13 cellular contexts compared by ENCODE assay signal in the genomic region with DNA sequence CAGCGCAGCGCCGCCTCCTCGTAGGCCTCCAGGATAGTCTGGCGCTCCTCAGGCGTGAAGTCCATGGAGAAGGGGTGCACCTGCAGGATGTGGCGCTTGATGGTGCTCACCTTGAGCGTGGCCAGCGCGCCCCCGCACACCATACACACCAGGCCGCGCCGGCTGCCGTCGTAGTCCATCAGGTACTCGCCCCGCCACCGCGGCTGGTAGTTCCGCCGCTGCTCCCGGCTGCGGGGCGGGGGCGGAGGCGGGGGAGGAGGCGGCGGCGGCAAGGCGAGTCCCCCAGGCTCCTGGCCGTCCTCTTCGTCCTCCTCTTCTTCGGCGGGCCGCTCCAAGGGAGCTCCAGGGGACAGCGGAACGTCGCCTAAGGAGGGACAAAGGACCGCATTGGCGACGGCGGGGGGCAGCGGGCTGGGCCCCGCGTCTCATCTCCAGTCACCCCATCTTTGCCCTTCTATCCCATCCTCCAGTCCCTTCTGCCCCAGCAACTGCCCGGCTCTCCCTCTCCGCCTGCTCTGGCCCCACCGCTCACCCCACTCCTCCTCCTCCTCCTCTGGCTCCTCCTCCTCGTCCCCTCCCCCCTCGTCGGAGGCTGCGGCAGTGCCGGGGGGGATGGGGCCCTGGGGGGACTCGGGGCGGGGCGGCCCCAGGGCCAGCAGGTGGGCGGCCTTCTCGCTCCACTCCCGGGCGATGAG. TPM values are rescaled to one million over a fixed set of nuclear protein-coding genes. Genes with fewer than 3 reads are reported as not detected.
DNase-seq lines count a peak whose midpoint lies in the region; ATAC-seq and TF ChIP-seq lines count a peak whose summit lies in the region.
"Had no signal": no experiment of that assay in that cellular context is flagged by ENCODE, and none has a peak within 500 bp of the region (broad histone marks: within the 10 kb centered on the region; RNA-seq: fewer than 3 reads in every experiment).

No MANE protein-coding gene starts in this region.

- no peak overlapping the region for H2BK5ac ChIP-seq in IMR-90 (ENCODE audit: low read depth, low read length, poor library complexity, severe bottlenecking)

- H2AK5ac ChIP-seq in IMR-90 (ENCODE audit: low read depth, low read length): no peak overlapping the region

- no peak overlapping the region for H2BK20ac ChIP-seq in IMR-90 (ENCODE audit: low read depth, low read length)

- H2BK15ac ChIP-seq in IMR-90 (ENCODE audit: low read depth, low read length): no peak overlapping the region

- H3K36me3 ChIP-seq in IMR-90 (ENCODE audit: control insufficient read depth, insufficient read depth, low read length) (peaks cover 36% of the 10 kb centered on the region), esophagus (ENCODE audit: control insufficient read depth in 2 of 2, insufficient read depth in 2 of 2, low read length in 1 of 2) (peaks cover 0 to 3% of the 10 kb centered on the region in 2 donors), right lobe of liver (peaks cover 0 to 5% (median 0%) of the 10 kb centered on the region in 4 donors), stomach (peaks cover 0 to 16% (median 9%) of the 10 kb centered on the region in 4 donors)

- H4K5ac ChIP-seq in IMR-90 (ENCODE audit: low read depth, low read length): no peak overlapping the region

- in situ Hi-C loops in IMR-90 (cut with MboI; ENCODE audit: low sequenced_read_pairs): loop anchor here (10.0 kb wide), 1 partner anchor 181 kb away; no protein-coding TSS in a partner anchor

- H3K27me3 ChIP-seq in IMR-90 (ENCODE audit: control insufficient read depth, insufficient read depth, low read length) (no peaks in the 10 kb centered on the region), esophagus (ENCODE audit: control insufficient read depth in 1 of 2, insufficient read depth in 2 of 2, low read length in 2 of 2) (no peaks in the 10 kb centered on the region), right lobe of liver (no peaks in the 10 kb centered on the region), stomach (peaks cover 0 to under 1% (median 0%) of the 10 kb centered on the region in 3 donors), foreskin keratinocyte (no peaks in the 10 kb centered on the region)

- H3K9ac ChIP-seq in IMR-90 (ENCODE audit: low read depth, low read length): no peak overlapping the region

- H4K8ac ChIP-seq in IMR-90 (ENCODE audit: low read depth in 2 of 2, low read length in 2 of 2): no peak overlapping the region

- H3K27ac ChIP-seq in IMR-90 (ENCODE audit: insufficient read depth, low read length): no peak overlapping the region
- H3K27ac ChIP-seq in esophagus (ENCODE audit: low read depth in 2 of 2, low read length in 1 of 2): peak overlapping the region; percentile 29 to 50
- H3K27ac ChIP-seq in right lobe of liver: peak overlapping the region; percentile 60 to 88 (median 81)
- peak overlapping the region in 4 of 5 donors; percentile 59 to 86 (median 68) for H3K27ac ChIP-seq in stomach
- H3K27ac ChIP-seq in foreskin keratinocyte: no peak overlapping the region
- H3K27ac ChIP-seq: HL-60 had no signal

- no peak overlapping the region for H4K91ac ChIP-seq in IMR-90 (ENCODE audit: insufficient read depth, low read depth, low read length)

- TF ChIP-seq RAD21 in IMR-90 (IDR thresholded peaks at IDR 0.05; ENCODE audit: low read length): no peak

- no peak for DNase-seq in IMR-90
- peak; percentile 69 to 87 (median 78) for DNase-seq in right lobe of liver
- no peak for DNase-seq in stomach
- DNase-seq in NCI-H774 (lab: John Stamatoyannopoulos, UW): no peak
- DNase-seq in foreskin keratinocyte: no peak
- no peak for DNase-seq in DMS79 treated with DMSO at 0.1 percent for 48 hours (lab: John Stamatoyannopoulos, UW)
- no peak for DNase-seq in effector CD4-positive, alpha-beta T cell
- DNase-seq: activated CD4-positive, alpha-beta T cell treated with anti-CD3 and anti-CD28 coated beads for 4 hours; activated naive CD8-positive, alpha-beta T cell treated with anti-CD3 and anti-CD28 coated beads for 36 hours; DMS 273 treated with DMSO at 0.1 percent for 48 hours; SHP77 had no signal

- no peak for TF ChIP-seq CTCF in IMR-90 (conservative IDR thresholded peaks at IDR 0.05; ENCODE audit: low read depth, low read length)
- no peak for TF ChIP-seq CTCF in right lobe of liver (IDR thresholded peaks at IDR 0.05)
- TF ChIP-seq CTCF in stomach (IDR thresholded peaks at IDR 0.05): no peak
- no peak for TF ChIP-seq CTCF in foreskin keratinocyte (conservative IDR thresholded peaks at IDR 0.05)

- no TSS peak for BruUV-seq in IMR-90 (replicated peaks; lab: Mats Ljungman, UMichigan)

- no peak overlapping the region for H3K23ac ChIP-seq in IMR-90 (ENCODE audit: low read depth, low read length)

- CTCF ChIA-PET in IMR-90 (lab: Yijun Ruan, JAX): no interaction called here

- no peak overlapping the region for H3K14ac ChIP-seq in IMR-90 (replicated peaks; ENCODE audit: low read depth, low read length)

- no peaks in the 10 kb centered on the region for H3K9me1 ChIP-seq in IMR-90 (ENCODE audit: insufficient read depth, low read length)

- 59% methylated on average over 31 of the region's 61 CpGs; no CpG with 5 or more reads in 1 of the 2 experiments for WGBS in IMR-90 (ENCODE audit: extremely low coverage in 2 of 2, insufficient read length in 1 of 2), 2 experiments
- WGBS in esophagus, 2 donors: 63 to 68% methylated on average over 46 to 61 of the region's 61 CpGs
- WGBS in right lobe of liver (ENCODE audit: insufficient coverage, low coverage, low lambda C conversion rate, missing lambda C conversion rate): 47% methylated on average over 6 of the region's 61 CpGs
- 48 to 72% (median 56%) methylated on average over 38 to 61 of the region's 61 CpGs for WGBS in stomach, 5 donors

- dilution Hi-C loops in IMR-90 (cut with HindIII; ENCODE audit: low sequenced_read_pairs, unreplicated experiment): no loop called here

- intact Hi-C loops in IMR-90 (cut with micrococcal nuclease) (no loop called here), right lobe of liver (cut with DNase I) (loop anchor here in 1 of 2 donors (10.0 kb wide), 1 partner anchor 181 kb away; no protein-coding TSS in a partner anchor), stomach (cut with DNase I; ENCODE audit: low total_unique reads) (no loop called here)

- H3K4me3 ChIP-seq in IMR-90 (ENCODE audit: insufficient read depth, low read depth, low read length) (no peak overlapping the region), esophagus (ENCODE audit: low read depth in 1 of 2, low read length in 2 of 2) (peak overlapping the region; percentile 32 to 39), right lobe of liver (peak overlapping the region; percentile 56 to 76 (median 67)), stomach (peak overlapping the region; percentile 50 to 60 (median 56))

- POLR2A ChIA-PET in IMR-90 (lab: Charles Lee; ENCODE audit: unreplicated experiment): no interaction called here

- peaks cover 16 to 54% of the 10 kb centered on the region in 2 experiments for H3K79me1 ChIP-seq in IMR-90 (ENCODE audit: low read depth in 1 of 2, low read length in 2 of 2)

- H2AK9ac ChIP-seq in IMR-90 (replicated peaks; ENCODE audit: low read depth, low read length, poor library complexity): peak overlapping the region; percentile 45

- peaks cover 33% of the 10 kb centered on the region for H4K20me1 ChIP-seq in IMR-90 (ENCODE audit: insufficient read depth, low read length)

- H3K4ac ChIP-seq in IMR-90 (ENCODE audit: low read depth, low read length): no peak overlapping the region

- TF ChIP-seq POLR2A in IMR-90 (IDR thresholded peaks at IDR 0.05; ENCODE audit: low read depth, low read length): no peak
- TF ChIP-seq POLR2A in right lobe of liver (IDR thresholded peaks at IDR 0.05): peak; percentile 61
- no peak for TF ChIP-seq POLR2A in stomach (IDR thresholded peaks at IDR 0.05)

- no peaks in the 10 kb centered on the region for H3K9me3 ChIP-seq in IMR-90 (ENCODE audit: control insufficient read depth, insufficient read depth, low read length)
- H3K9me3 ChIP-seq in esophagus (ENCODE audit: control insufficient read depth in 2 of 2, insufficient read depth in 1 of 2, low read depth in 1 of 2, low read length in 1 of 2): no peaks in the 10 kb centered on the region
- H3K9me3 ChIP-seq in right lobe of liver: no peaks in the 10 kb centered on the region
- no peaks in the 10 kb centered on the region for H3K9me3 ChIP-seq in stomach

- H3K4me1 ChIP-seq in IMR-90 (ENCODE audit: control insufficient read depth, insufficient read depth, low read length) (peaks cover 9% of the 10 kb centered on the region; the same call in 1 of the 2 replicates), esophagus (ENCODE audit: control insufficient read depth in 2 of 2, insufficient read depth in 2 of 2, low read length in 1 of 2) (peaks cover 4 to 5% of the 10 kb centered on the region in 2 donors), right lobe of liver (peaks cover 0 to 31% (median 9%) of the 10 kb centered on the region in 4 donors), stomach (peaks cover 44 to 67% (median 61%) of the 10 kb centered on the region in 4 donors), foreskin keratinocyte (no peaks in the 10 kb centered on the region)

- no peak overlapping the region for H3K18ac ChIP-seq in IMR-90 (ENCODE audit: low read depth, low read length)

- peak overlapping the region; percentile 2 for H2AFZ ChIP-seq in IMR-90 (replicated peaks; ENCODE audit: low read length, poor library complexity)

- ATAC-seq in IMR-90 (ENCODE audit: low read depth) (no peak), right lobe of liver (peak; percentile 27 to 57 (median 52)), foreskin keratinocyte (no peak)

- H3K56ac ChIP-seq in IMR-90 (ENCODE audit: extremely low read depth, insufficient read depth, low read length): no peak overlapping the region

- no peak overlapping the region for H2BK120ac ChIP-seq in IMR-90 (ENCODE audit: low read depth, low read length)

- no peak for TF ChIP-seq EP300 in stomach (IDR thresholded peaks at IDR 0.05)

- H3K4me2 ChIP-seq in IMR-90 (ENCODE audit: low read depth, low read length): no peak overlapping the region

RNA-seq across cellular contexts. Expression of gene ZFTA, which starts 4.9 kb away (rescaled TPM):
- total RNA-seq in IMR-90 (2012; rRNA removed): 5.4 and 7.2 TPM in 2 replicates
- polyA plus RNA-seq in IMR-90 (2012; rRNA removed): 8.1 and 8.8 TPM in 2 replicates
- polyA plus RNA-seq in IMR-90 (2012; cell fraction: cytosol; rRNA removed): 8.8 and 10.1 TPM in 2 replicates
- polyA plus RNA-seq in IMR-90 (2012; cell fraction: nucleus; rRNA removed; ENCODE audit: low replicate concordance): 17.0 and 22.1 TPM in 2 replicates
- polyA plus RNA-seq in esophagus: 1 to 10 TPM; 2.6 to 3.3 TPM
- 10 to 100 TPM in 1 of 6 experiments, 1 to 10 TPM in 5; 4.8 to 10.7 (median 6.6) TPM for total RNA-seq in right lobe of liver
- total RNA-seq in stomach: 10 to 100 TPM in 2 of 5 donors, 1 to 10 TPM in 3; 1.8 to 16.8 (median 8.8) TPM
- 1 to 10 TPM; 4.4 to 6.9 (median 4.8) TPM for polyA plus RNA-seq in stomach
- 5.4 and 5.6 TPM in 2 replicates for total RNA-seq in foreskin keratinocyte
- polyA plus RNA-seq in foreskin keratinocyte: 2.4 and 2.5 TPM in 2 replicates

RNA-seq across cellular contexts. Expression of gene SPINDOC, which starts 49.6 kb away (rescaled TPM):
- 10.0 and 11.9 TPM in 2 replicates for total RNA-seq in IMR-90 (2012; rRNA removed)
- polyA plus RNA-seq in IMR-90 (2012; rRNA removed): 29.9 and 39.0 TPM in 2 replicates
- 34.0 and 34.1 TPM in 2 replicates for polyA plus RNA-seq in IMR-90 (2012; cell fraction: cytosol; rRNA removed)
- 23.5 and 34.0 TPM in 2 replicates for polyA plus RNA-seq in IMR-90 (2012; cell fraction: nucleus; rRNA removed; ENCODE audit: low replicate concordance)
- 10 to 100 TPM in 1 of 2 donors, 1 to 10 TPM in 1; 5.9 to 10.2 TPM for polyA plus RNA-seq in esophagus
- 1 to 10 TPM; 2.2 to 5.0 (median 2.7) TPM for total RNA-seq in right lobe of liver
- 10 to 100 TPM in 1 of 5 donors, 1 to 10 TPM in 3, under 1 TPM in 1; 0.45 to 13.6 (median 5.7) TPM for total RNA-seq in stomach
- 10 to 100 TPM in 1 of 3 donors, 1 to 10 TPM in 2; 4.6 to 12.1 (median 5.8) TPM for polyA plus RNA-seq in stomach
- 20.6 and 26.6 TPM in 2 replicates for total RNA-seq in foreskin keratinocyte
- 24.4 and 29.0 TPM in 2 replicates for polyA plus RNA-seq in foreskin keratinocyte

Comparison
In these comparisons a context has a peak if more than half of its experiments do, and no peak if none do; other contexts are left out.
1. ATAC-seq: peak in right lobe of liver (4 of 4); none in IMR-90 (single experiment) and foreskin keratinocyte (single experiment).
2. DNase-seq: peak in right lobe of liver (3 of 3); none in IMR-90 (single experiment), stomach (single experiment), NCI-H774 (single experiment), foreskin keratinocyte (0 of 2), DMS79 treated with DMSO at 0.1 percent for 48 hours (single experiment) and effector CD4-positive, alpha-beta T cell (single experiment).
3. H3K27ac ChIP-seq: peak in esophagus (2 of 2), right lobe of liver (3 of 3) and stomach (4 of 5); none in IMR-90 (single experiment) and foreskin keratinocyte (single experiment).